Comparison of ENCODE assay signal across 24 cellular contexts in genomic region chr9:16925426-16925825, GRCh38. TPM values are rescaled to one million over a fixed set of nuclear protein-coding genes. Genes with fewer than 3 reads are reported as not detected.
"Had no signal": no experiment of that assay in that cellular context is flagged by ENCODE, and none has a peak within 500 bp of the region (broad histone marks: within the 10 kb centered on the region; RNA-seq: fewer than 3 reads in every experiment).

No MANE protein-coding gene starts in this region.

- H3K4me3 ChIP-seq: cardiac muscle cell, dorsolateral prefrontal cortex, lung had no signal

- H3K27me3 ChIP-seq: cardiac muscle cell, dorsolateral prefrontal cortex had no signal

- DNase-seq: activated CD4-positive, alpha-beta T cell treated with anti-CD3 and anti-CD28 coated beads, Interleukin-2, amount 10 ng/mL, durations not matched to agents 24 days and 14 days; activated CD4-positive, CD25-positive, alpha-beta regulatory T cell; activated CD8-positive, alpha-beta T cell treated with anti-CD3 and anti-CD28 coated beads for 36 hours; activated naive CD4-positive, alpha-beta T cell treated with Interleukin-2 at 50 U/mL for 16 hours; activated T-cell treated with anti-CD3 and anti-CD28 coated beads, Interleukin-2, amount 50 U/mL, for 1 hour; aorta; dorsolateral prefrontal cortex; hypothalamus; kidney; occipital lobe; posterior cingulate gyrus; retina; stimulated activated CD4-positive, alpha-beta T cell treated with anti-CD3 and anti-CD28 coated beads, Interleukin-12 subunit alpha, Interleukin-12 subunit beta, amount 100 ng/mL, for 4 hours; stimulated activated CD4-positive, alpha-beta T cell treated with anti-CD3 and anti-CD28 coated beads, Interleukin-1b, Interleukin-23, amount 100 ng/mL, for 48 hours; stimulated activated CD8-positive, alpha-beta memory T cell treated with anti-CD3 and anti-CD28 coated beads, Interleukin-4, amount 100 ng/mL, for 48 hours; stimulated activated naive CD4-positive, alpha-beta T cell; T-helper 1 cell; T-helper 9 cell had no signal

- H3K27ac Mint-ChIP-seq: activated CD4-positive, alpha-beta T cell treated with anti-CD3 and anti-CD28 coated beads, Interleukin-2, amount 10 ng/mL, durations not matched to agents 24 days and 14 days; activated CD8-positive, alpha-beta T cell treated with anti-CD3 and anti-CD28 coated beads for 36 hours; activated T-helper 2 cell treated with anti-CD3 and anti-CD28 coated beads, Interferon-gamma antibody, Interleukin-2, Interleukin-4, amounts not matched to agents 10 μg/mL and 5 μg/mL and 100 μg/mL, durations not matched to agents 14 hours and 24 hours and 36 hours; mesothelial cell of epicardium; nephron had no signal

- H3K36me3 ChIP-seq: cardiac muscle cell had no signal

- H3K4me1 Mint-ChIP-seq: activated CD4-positive, alpha-beta T cell treated with anti-CD3 and anti-CD28 coated beads, Interleukin-2, amount 10 ng/mL, durations not matched to agents 24 days and 14 days; mesothelial cell of epicardium; nephron had no signal

- ATAC-seq: activated CD8-positive, alpha-beta T cell treated with anti-CD3 and anti-CD28 coated beads for 36 hours; left lobe of liver had no signal

- H3K36me3 Mint-ChIP-seq: mesothelial cell of epicardium had no signal

- H3K4me3 Mint-ChIP-seq: activated CD4-positive, alpha-beta T cell treated with anti-CD3 and anti-CD28 coated beads, Interleukin-2, amount 10 ng/mL, durations not matched to agents 24 days and 14 days; activated CD8-positive, alpha-beta T cell treated with anti-CD3 and anti-CD28 coated beads for 36 hours; mesothelial cell of epicardium; nephron had no signal

- H3K27me3 Mint-ChIP-seq: activated CD4-positive, alpha-beta T cell treated with anti-CD3 and anti-CD28 coated beads, Interleukin-2, amount 10 ng/mL, durations not matched to agents 24 days and 14 days; activated CD8-positive, alpha-beta T cell treated with anti-CD3 and anti-CD28 coated beads for 36 hours had no signal

- H3K27ac ChIP-seq: cardiac muscle cell, dorsolateral prefrontal cortex had no signal

RNA-seq across cellular contexts. Expression of gene BNC2, which starts 55.0 kb away (rescaled TPM):
- total RNA-seq: activated CD4-positive, alpha-beta T cell treated with anti-CD3 and anti-CD28 coated beads, Interleukin-2, amount 10 ng/mL, durations not matched to agents 24 days and 14 days; activated CD8-positive, alpha-beta T cell treated with anti-CD3 and anti-CD28 coated beads for 36 hours; activated T-helper 2 cell treated with anti-CD3 and anti-CD28 coated beads, Interferon-gamma antibody, Interleukin-2, Interleukin-4, amounts not matched to agents 10 μg/mL and 5 μg/mL and 100 μg/mL, durations not matched to agents 14 hours and 24 hours and 36 hours had no signal
